Comparison of ENCODE assay signal across 8 cellular contexts in the genomic region with DNA sequence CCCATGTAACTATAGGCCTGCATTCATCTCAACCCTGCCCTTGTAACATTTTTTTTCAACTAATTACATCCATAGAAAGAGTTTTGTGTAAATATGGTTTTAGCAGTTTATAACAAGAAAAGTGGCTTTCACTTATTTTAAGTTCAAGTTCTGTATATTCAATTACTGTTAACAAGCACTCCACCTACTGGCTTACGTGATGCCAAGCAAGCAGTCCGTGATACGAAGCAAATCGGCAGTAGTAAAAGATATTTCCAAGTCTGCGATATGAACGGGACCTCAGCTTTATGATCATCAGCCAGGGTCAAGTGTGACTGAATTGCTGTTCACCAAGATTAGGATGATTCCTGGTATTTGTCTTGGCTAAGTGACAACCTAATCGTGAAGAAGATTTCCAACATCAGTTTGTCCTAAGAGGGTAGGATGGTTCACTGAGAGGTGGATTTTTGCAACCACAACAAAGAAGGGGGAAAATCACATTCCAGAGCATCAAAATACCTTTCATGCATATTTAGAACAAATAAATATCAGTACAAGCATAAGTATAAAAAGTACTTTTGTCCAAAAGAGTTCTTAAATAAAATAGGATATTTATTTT.
DNase-seq lines count a peak whose midpoint lies in the region; ATAC-seq, FAIRE-seq and TF ChIP-seq lines count a peak whose summit lies in the region.

No MANE protein-coding gene starts in this region.

- FAIRE-seq in keratinocyte (lab: Jason Lieb, UNC), result no peak

- no peak for TF ChIP-seq POLR2A in stomach (IDR thresholded peaks at IDR 0.05)

- H3K27ac ChIP-seq in keratinocyte (ENCODE audit: control insufficient read depth, insufficient read depth, low read length) (no peak overlapping the region), stomach (no peak overlapping the region)

- no peak for ATAC-seq in GM21825 (IDR thresholded peaks at IDR 0.05; ENCODE audit: unreplicated experiment)

- H3K9me1 ChIP-seq in keratinocyte (ENCODE audit: control insufficient read depth, extremely low read depth, insufficient read depth, low read length), result no peaks in the 10 kb centered on the region

- H3K4me3 ChIP-seq in keratinocyte (ENCODE audit: control insufficient read depth in 2 of 3, extremely low read depth in 1 of 3, insufficient read depth in 2 of 3, low read depth in 1 of 3, low read length in 3 of 3) (no peak overlapping the region), stomach (no peak overlapping the region)

- in situ Hi-C loops in Caki2 (cut with HindIII; ENCODE audit: low pct_unique_long_range_greater_than_20kb, low sequenced_read_pairs), result no loop called here
- in situ Hi-C loops in KBM-7 (cut with MboI; ENCODE audit: low pct_unique_long_range_greater_than_20kb, low sequenced_read_pairs), result no loop called here
- in situ Hi-C loops in SK-MEL-5 (cut with HindIII; ENCODE audit: low pct_unique_long_range_greater_than_20kb, low sequenced_read_pairs), result no loop called here

- peak overlapping the region; percentile 30 for H2AFZ ChIP-seq in keratinocyte (ENCODE audit: control insufficient read depth, low read length)

- H3K27me3 ChIP-seq in keratinocyte (ENCODE audit: control insufficient read depth, extremely low read depth, insufficient read depth, low read length), result peaks cover 5% of the 10 kb centered on the region
- H3K27me3 ChIP-seq in stomach, result peaks cover 0 to 5% (median 0%) of the 10 kb centered on the region in 3 donors

- H3K79me2 ChIP-seq in keratinocyte (ENCODE audit: control insufficient read depth, insufficient read depth, low read length), result no peaks in the 10 kb centered on the region

- 5 to 12% (median 7%) methylated on average over 7 of the region's 7 CpGs for WGBS in stomach, 5 donors

- DNase-seq in Caki2 (ENCODE audit: low read depth), result peak; percentile 21
- peak; percentile 8 for DNase-seq in KBM-7
- DNase-seq in SK-MEL-5 (ENCODE audit: low read depth, low spot score), result peak; percentile 56
- DNase-seq in keratinocyte (ENCODE audit: low read depth, low spot score), result no peak
- no peak for DNase-seq in stomach
- no peak for DNase-seq in mesenteric fat pad (ENCODE audit: low spot score)
- no peak for DNase-seq in stimulated activated CD4-positive, alpha-beta T cell treated with anti-CD3 and anti-CD28 coated beads, Interleukin-15, amount 100 ng/mL, for 24 hours

- TF ChIP-seq CTCF in keratinocyte (optimal IDR thresholded peaks at IDR 0.05 in 1 of 3, IDR thresholded peaks at IDR 0.05 in 1 of 3, conservative IDR thresholded peaks at IDR 0.05 in 1 of 3; ENCODE audit: extremely low read depth in 1 of 3, insufficient read depth in 2 of 3, low read length in 3 of 3) (peak; percentile 35 to 62 (median 44)), stomach (IDR thresholded peaks at IDR 0.05) (peak in 1 of 7 experiments; percentile 15)

- H3K9me3 ChIP-seq in keratinocyte (ENCODE audit: control insufficient read depth, low read depth, low read length) (no peaks in the 10 kb centered on the region), stomach (no peaks in the 10 kb centered on the region)

- intact Hi-C loops in stomach (cut with DNase I; ENCODE audit: low total_unique reads), result no loop called here

- H3K36me3 ChIP-seq in keratinocyte (ENCODE audit: control insufficient read depth in 2 of 2, extremely low read depth in 1 of 2, insufficient read depth in 2 of 2, low read length in 2 of 2), result no peaks in the 10 kb centered on the region
- H3K36me3 ChIP-seq in stomach, result no peaks in the 10 kb centered on the region

- H3K4me1 ChIP-seq in keratinocyte (ENCODE audit: control insufficient read depth, extremely low read depth, insufficient read depth, low read length) (no peaks in the 10 kb centered on the region), stomach (no peaks in the 10 kb centered on the region)

- H3K9ac ChIP-seq in keratinocyte (ENCODE audit: control insufficient read depth, extremely low read depth, insufficient read depth, low read length), result no peak overlapping the region

- H3K4me2 ChIP-seq in keratinocyte (ENCODE audit: control insufficient read depth, extremely low read depth, insufficient read depth, low read depth, low read length), result no peak overlapping the region

- H4K20me1 ChIP-seq in keratinocyte (ENCODE audit: control insufficient read depth, extremely low read depth, insufficient read depth, low read length), result no peaks in the 10 kb centered on the region

- TF ChIP-seq EP300 in stomach (IDR thresholded peaks at IDR 0.05), result no peak

- dilution Hi-C loops in keratinocyte (cut with MboI; ENCODE audit: extremely low pct_ligation_motif_present, low sequenced_read_pairs), result no loop called here

Comparison
In these comparisons a context has a peak if more than half of its experiments do, and no peak if none do; other contexts are left out.
1. DNase-seq: peak in Caki2 (single experiment), KBM-7 (single experiment) and SK-MEL-5 (single experiment); none in keratinocyte (single experiment), stomach (single experiment), mesenteric fat pad (single experiment) and stimulated activated CD4-positive, alpha-beta T cell treated with anti-CD3 and anti-CD28 coated beads, Interleukin-15, amount 100 ng/mL, for 24 hours (single experiment).